In genomic region chr15:78898540-78898939, GRCh38 we compare ENCODE assay signal across 18 cellular contexts. TPM values are rescaled to one million over a fixed set of nuclear protein-coding genes. Genes with fewer than 3 reads are reported as not detected.
A peak's percentile ranks its signal among the peaks of the same experiment; 100 is the strongest.
DNase-seq lines count a peak whose midpoint lies in the region; ATAC-seq, FAIRE-seq and TF ChIP-seq lines count a peak whose summit lies in the region.
"Had no signal": no experiment of that assay in that cellular context is flagged by ENCODE, and none has a peak within 500 bp of the region (broad histone marks: within the 10 kb centered on the region; RNA-seq: fewer than 3 reads in every experiment).

No MANE protein-coding gene starts in this region.

- no peak overlapping the region for H3K4me3 Mint-ChIP-seq in activated naive CD4-positive, alpha-beta T cell treated with anti-CD3 and anti-CD28 coated beads, Interleukin-2, amount 50 U/mL, for 24 hours
- peak overlapping the region; percentile 40 for H3K4me3 Mint-ChIP-seq in central memory CD8-positive, alpha-beta T cell
- no peak overlapping the region for H3K4me3 Mint-ChIP-seq in osteocyte (ENCODE audit: unreplicated experiment)

- H3K4me1 Mint-ChIP-seq in activated naive CD4-positive, alpha-beta T cell treated with anti-CD3 and anti-CD28 coated beads, Interleukin-2, amount 50 U/mL, for 24 hours, result peaks cover 4% of the 10 kb centered on the region
- peaks cover 19% of the 10 kb centered on the region for H3K4me1 Mint-ChIP-seq in central memory CD8-positive, alpha-beta T cell
- peaks cover 8% of the 10 kb centered on the region for H3K4me1 Mint-ChIP-seq in osteocyte (ENCODE audit: unreplicated experiment)

- no peaks in the 10 kb centered on the region for H3K27me3 Mint-ChIP-seq in activated naive CD4-positive, alpha-beta T cell treated with anti-CD3 and anti-CD28 coated beads, Interleukin-2, amount 50 U/mL, for 24 hours
- H3K27me3 Mint-ChIP-seq in central memory CD8-positive, alpha-beta T cell, result no peaks in the 10 kb centered on the region
- no peaks in the 10 kb centered on the region for H3K27me3 Mint-ChIP-seq in osteocyte (ENCODE audit: unreplicated experiment)

- peak overlapping the region; percentile 55 for H3K27ac Mint-ChIP-seq in activated naive CD4-positive, alpha-beta T cell treated with anti-CD3 and anti-CD28 coated beads, Interleukin-2, amount 50 U/mL, for 24 hours
- H3K27ac Mint-ChIP-seq in central memory CD8-positive, alpha-beta T cell (ENCODE audit: low read depth), result no peak overlapping the region
- peak overlapping the region; percentile 35 for H3K27ac Mint-ChIP-seq in osteocyte (ENCODE audit: unreplicated experiment)

- peaks cover 100% of the 10 kb centered on the region for H3K36me3 ChIP-seq in SK-N-MC (ENCODE audit: insufficient read depth, low read length)

- ATAC-seq in central memory CD8-positive, alpha-beta T cell (replicated peaks; ENCODE audit: extremely low read depth, poor library complexity, severe bottlenecking), result no peak
- no peak for ATAC-seq in GM19324 (IDR thresholded peaks at IDR 0.05; ENCODE audit: low FRiP score, unreplicated experiment)

- no peaks in the 10 kb centered on the region for H3K9me3 Mint-ChIP-seq in activated naive CD4-positive, alpha-beta T cell treated with anti-CD3 and anti-CD28 coated beads, Interleukin-2, amount 50 U/mL, for 24 hours
- no peaks in the 10 kb centered on the region for H3K9me3 Mint-ChIP-seq in central memory CD8-positive, alpha-beta T cell
- no peaks in the 10 kb centered on the region for H3K9me3 Mint-ChIP-seq in osteocyte (ENCODE audit: unreplicated experiment)

- H3K27ac ChIP-seq in SK-N-MC, result peak overlapping the region; percentile 11; the same call in 1 of the 2 replicates
- H3K27ac ChIP-seq: BLaER1 treated with 17β-estradiol and CSF1 and Interleukin-3, amounts not matched to agents 10 nM and 100 nM had no signal

- no peak for TF ChIP-seq POLR2A in H54 (IDR thresholded peaks at IDR 0.05; ENCODE audit: low read depth, low read length)

- H3K9me3 ChIP-seq in SK-N-MC (ENCODE audit: low read depth, low read length), result no peaks in the 10 kb centered on the region
- H3K9me3 ChIP-seq: BLaER1 treated with 17β-estradiol and CSF1 and Interleukin-3, amounts not matched to agents 10 nM and 100 nM; HAP-1; MG63 had no signal

- H3K36me3 Mint-ChIP-seq in activated naive CD4-positive, alpha-beta T cell treated with anti-CD3 and anti-CD28 coated beads, Interleukin-2, amount 50 U/mL, for 24 hours, result peaks cover 14% of the 10 kb centered on the region
- H3K36me3 Mint-ChIP-seq in central memory CD8-positive, alpha-beta T cell (ENCODE audit: insufficient read depth), result peaks cover 96% of the 10 kb centered on the region
- H3K36me3 Mint-ChIP-seq in osteocyte (ENCODE audit: unreplicated experiment), result peaks cover 65% of the 10 kb centered on the region

- TF ChIP-seq CTCF in osteocyte (IDR thresholded peaks at IDR 0.05) (no peak), GM13977 (IDR thresholded peaks at IDR 0.05; ENCODE audit: extremely low read depth, insufficient read depth, missing control alignments) (no peak)

- FAIRE-seq in H54 (lab: Jason Lieb, UNC), result no peak
- FAIRE-seq: A204.1 had no signal

- in situ Hi-C loops in GM13977 (cut with MboI; ENCODE audit: low pct_unique_long_range_greater_than_20kb, low sequenced_read_pairs, unreplicated experiment), result no loop called here

- DNase-seq in activated naive CD4-positive, alpha-beta T cell (lab: John Stamatoyannopoulos, UW), result no peak
- no peak for DNase-seq in SK-N-MC (ENCODE audit: low read depth, low spot score)
- no peak for DNase-seq in central memory CD8-positive, alpha-beta T cell (ENCODE audit: low spot score in 2 of 2)
- DNase-seq in osteocyte (ENCODE audit: extremely low spot score, unreplicated experiment), result no peak
- no peak for DNase-seq in H54 (ENCODE audit: insufficient read length, low spot score)
- no peak for DNase-seq in GM13977 (ENCODE audit: low spot score)
- DNase-seq: DMS 273 treated with DMSO at 0.1 percent for 48 hours, MG63, NCI-H1092, NCI-H146, NCI-H2081, NCI-H748 treated with DMSO at 0.1 percent for 48 hours, RPMI8226 had no signal

- no peak overlapping the region for H3K9ac ChIP-seq in SK-N-MC (ENCODE audit: insufficient read length)
- H3K9ac ChIP-seq: BLaER1 treated with 17β-estradiol and CSF1 and Interleukin-3, amounts not matched to agents 10 nM and 100 nM had no signal

- H3K4me3 ChIP-seq in SK-N-MC, result no peak overlapping the region
- H3K4me3 ChIP-seq: BLaER1 treated with 17β-estradiol and CSF1 and Interleukin-3, amounts not matched to agents 10 nM and 100 nM; HAP-1; MG63 had no signal

RNA-seq across cellular contexts. Expression of gene MORF4L1, which starts 25.9 kb away (rescaled TPM):
- total RNA-seq in osteocyte, result 466 and 488 TPM in 2 replicates

RNA-seq across cellular contexts. Expression of gene CTSH, which starts 46.3 kb away (rescaled TPM):
- 6.1 and 6.4 TPM in 2 replicates for total RNA-seq in osteocyte
